8 cellular contexts compared by ENCODE assay signal in genomic region chr3:15873415-15873814, GRCh38.
"Had no signal": no experiment of that assay in that cellular context is flagged by ENCODE, and none has a peak within 500 bp of the region (broad histone marks: within the 10 kb centered on the region; RNA-seq: fewer than 3 reads in every experiment).

No MANE protein-coding gene starts in this region.

- DNase-seq: GDM1, GF-D8 had no signal

- FAIRE-seq: G401.6, GM12878, GM12891, GM12892, GM18507, GM19239 had no signal

- H3K4me3 ChIP-seq: GM12878 had no signal

- ATAC-seq: GM12878 had no signal
